Comparison of ENCODE assay signal across 8 cellular contexts in genomic region chr4:98939892-98940298, GRCh38. TPM values are rescaled to one million over a fixed set of nuclear protein-coding genes. Genes with fewer than 3 reads are reported as not detected.
DNase-seq lines count a peak whose midpoint lies in the region; ATAC-seq, FAIRE-seq and TF ChIP-seq lines count a peak whose summit lies in the region.

No MANE protein-coding gene starts in this region.

- ATAC-seq in A549 (peak; percentile 78 to 87; a peak in 5 of 6 replicates), HG02938 (IDR thresholded peaks at IDR 0.05; ENCODE audit: unreplicated experiment) (peak; percentile 44), RWPE2 (ENCODE audit: low read depth) (peak; percentile 60; the same call in 2 of the 3 replicates), HG02884 (IDR thresholded peaks at IDR 0.05; ENCODE audit: unreplicated experiment) (no peak), GM18517 (IDR thresholded peaks at IDR 0.05; ENCODE audit: unreplicated experiment) (no peak)

- H3K4me2 ChIP-seq in A549 (no peak overlapping the region), neural progenitor cell (no peak overlapping the region)

- DNase-seq in A549 (ENCODE audit: low read depth in 1 of 2, low spot score in 1 of 2) (peak; percentile 44 to 56), RWPE2 (ENCODE audit: low spot score) (no peak), esophagus muscularis mucosa (ENCODE audit: extremely low spot score) (peak; percentile 66), neural progenitor cell (ENCODE audit: low spot score) (peak; percentile 64)

- no peaks in the 10 kb centered on the region for H3K4me1 Mint-ChIP-seq in neural progenitor cell

- no peaks in the 10 kb centered on the region for H3K9me3 ChIP-seq in A549
- no peaks in the 10 kb centered on the region for H3K9me3 ChIP-seq in RWPE2 (ENCODE audit: severe bottlenecking)
- no peaks in the 10 kb centered on the region for H3K9me3 ChIP-seq in esophagus muscularis mucosa
- H3K9me3 ChIP-seq in neural progenitor cell (ENCODE audit: low read depth) = no peaks in the 10 kb centered on the region

- H3K9me3 Mint-ChIP-seq in neural progenitor cell = no peaks in the 10 kb centered on the region

- 5% methylated on average over 2 of the region's 2 CpGs for WGBS in A549 (ENCODE audit: missing lambda C conversion rate)
- WGBS in esophagus muscularis mucosa = 39% methylated on average over 2 of the region's 2 CpGs

- no peaks in the 10 kb centered on the region for H3K27me3 ChIP-seq in RWPE2 (ENCODE audit: insufficient read depth, poor library complexity, severe bottlenecking)
- no peaks in the 10 kb centered on the region for H3K27me3 ChIP-seq in esophagus muscularis mucosa
- H3K27me3 ChIP-seq in neural progenitor cell = no peaks in the 10 kb centered on the region

- H3K36me3 ChIP-seq in RWPE2 (ENCODE audit: low read depth) = no peaks in the 10 kb centered on the region
- no peaks in the 10 kb centered on the region for H3K36me3 ChIP-seq in esophagus muscularis mucosa
- H3K36me3 ChIP-seq in neural progenitor cell = no peaks in the 10 kb centered on the region

- no peaks in the 10 kb centered on the region for H3K27me3 Mint-ChIP-seq in neural progenitor cell (ENCODE audit: insufficient read depth, low read depth)

- no peak overlapping the region for H3K27ac Mint-ChIP-seq in neural progenitor cell

- TF ChIP-seq POLR2A in A549 (IDR thresholded peaks at IDR 0.05; ENCODE audit: low read length) = no peak
- no peak for TF ChIP-seq POLR2A in esophagus muscularis mucosa (IDR thresholded peaks at IDR 0.05; ENCODE audit: low read depth)

- POLR2A ChIA-PET in A549 (lab: Yijun Ruan, JAX) = no interaction called here

- CTCF ChIA-PET in A549 (lab: Yijun Ruan, JAX) = interaction anchor here (0.6 to 1.7 kb wide), 9 partner anchors 11 to 455 kb away, joined by 3 to 6 read pairs (median 4); partner anchors contain the start of gene EIF4E

- H3F3A ChIP-seq in neural progenitor cell (ENCODE audit: low read depth) = no peaks in the 10 kb centered on the region

- FAIRE-seq in A549 (lab: Jason Lieb, UNC) = no peak
- FAIRE-seq in G401.6 (lab: Jason Lieb, UNC) = peak; percentile 95

- no peak overlapping the region for H3K4me3 Mint-ChIP-seq in neural progenitor cell

- H3K4me3 ChIP-seq in A549 = no peak overlapping the region
- no peak overlapping the region for H3K4me3 ChIP-seq in RWPE2 (ENCODE audit: severe bottlenecking)
- no peak overlapping the region for H3K4me3 ChIP-seq in esophagus muscularis mucosa
- H3K4me3 ChIP-seq in neural progenitor cell = no peak overlapping the region

- TF ChIP-seq EP300 in A549 (IDR thresholded peaks at IDR 0.05) (no peak), esophagus muscularis mucosa (IDR thresholded peaks at IDR 0.05) (no peak)

- TF ChIP-seq RAD21 in A549 (conservative IDR thresholded peaks at IDR 0.05 in 1 of 2, IDR thresholded peaks at IDR 0.05 in 1 of 2) = peak; percentile 30 to 52; a peak in 3 of 5 replicates

- TF ChIP-seq CTCF in A549 (IDR thresholded peaks at IDR 0.05) (peak; percentile 62), RWPE2 (IDR thresholded peaks at IDR 0.05; ENCODE audit: poor library complexity, severe bottlenecking) (peak; percentile 87), esophagus muscularis mucosa (IDR thresholded peaks at IDR 0.05) (peak; percentile 59 to 76 (median 60)), neural progenitor cell (IDR thresholded peaks at IDR 0.05) (peak; percentile 85)

- no peaks in the 10 kb centered on the region for H3K36me3 Mint-ChIP-seq in neural progenitor cell

- H4K20me1 ChIP-seq in neural progenitor cell (ENCODE audit: low read depth) = no peaks in the 10 kb centered on the region

- no peak overlapping the region for H3K9ac ChIP-seq in neural progenitor cell

- no peaks in the 10 kb centered on the region for H3K79me2 ChIP-seq in neural progenitor cell (ENCODE audit: low read depth)

- intact Hi-C loops in esophagus muscularis mucosa (cut with DNase I) = loop anchor here (5.0 to 10.0 kb wide), 3 partner anchors 52 to 525 kb away; no protein-coding TSS in a partner anchor

- peak overlapping the region; percentile 32 for H2AFZ ChIP-seq in neural progenitor cell (replicated peaks)

- H3K27ac ChIP-seq in A549 (no peak overlapping the region), RWPE2 (ENCODE audit: poor library complexity, severe bottlenecking) (no peak overlapping the region), esophagus muscularis mucosa (replicated peaks in 1 of 4) (no peak overlapping the region), neural progenitor cell (no peak overlapping the region)

- H3K4me1 ChIP-seq in A549 (peaks cover 10% of the 10 kb centered on the region), RWPE2 (ENCODE audit: insufficient read depth, poor library complexity, severe bottlenecking) (no peaks in the 10 kb centered on the region), esophagus muscularis mucosa (peaks cover 0 to 5% (median 0%) of the 10 kb centered on the region in 4 donors), neural progenitor cell (no peaks in the 10 kb centered on the region)

TF ChIP-seq in A549, 52 proteins besides CTCF, POLR2A, EP300 and RAD21:
- TF ChIP-seq NR3C1 (IDR thresholded peaks at IDR 0.05) (no peak), SMC3 (IDR thresholded peaks at IDR 0.05) (peak; percentile 53; the same call in 2 of the 3 replicates)

RNA-seq across cellular contexts. Expression of gene EIF4E, which starts 11.0 kb away (rescaled TPM):
- polyA plus RNA-seq in A549 (2011; rRNA removed) (77.1 and 147 TPM in 2 replicates), A549 (2017; fragmentation: RNase III; extraction: RNeasy Plus Mini Kit Qiagen cat#74134 plus additional on column Dnase treatment) (150 to 165 TPM (median 151 TPM) in 3 replicates)
- 35.9 and 50.7 TPM in 2 replicates for polyA plus RNA-seq in A549 (2012; cell fraction: cytosol; rRNA removed)
- polyA plus RNA-seq in A549 (2012; cell fraction: nucleus; rRNA removed) = 12.9 and 25.4 TPM in 2 replicates
- 34.1 and 42.4 TPM in 2 replicates for polyA minus RNA-seq in A549 (2011; rRNA and poly(A)+ RNA removed)
- total RNA-seq in esophagus muscularis mucosa (10 to 100 TPM; 67.7 to 84.3 (median 76.5) TPM), neural progenitor cell (ENCODE audit: low replicate concordance) (249 and 340 TPM in 2 replicates)

RNA-seq across cellular contexts. Expression of gene METAP1, which starts 55.6 kb away (rescaled TPM):
- polyA plus RNA-seq in A549 (2011; rRNA removed) (76.8 and 106 TPM in 2 replicates), A549 (2017; fragmentation: RNase III; extraction: RNeasy Plus Mini Kit Qiagen cat#74134 plus additional on column Dnase treatment) (60.6 to 68.2 TPM (median 64.5 TPM) in 3 replicates)
- polyA plus RNA-seq in A549 (2012; cell fraction: cytosol; rRNA removed) = 38.1 and 39.0 TPM in 2 replicates
- 30.6 and 41.8 TPM in 2 replicates for polyA plus RNA-seq in A549 (2012; cell fraction: nucleus; rRNA removed)
- 38.8 and 46.9 TPM in 2 replicates for polyA minus RNA-seq in A549 (2011; rRNA and poly(A)+ RNA removed)
- total RNA-seq in esophagus muscularis mucosa (10 to 100 TPM; 38.4 to 58.1 (median 50.7) TPM), neural progenitor cell (ENCODE audit: low replicate concordance) (92.4 and 155 TPM in 2 replicates)

Comparison
In these comparisons a context has a peak if more than half of its experiments do, and no peak if none do; other contexts are left out.
1. ATAC-seq: peak in A549 (2 of 2), HG02938 (single experiment) and RWPE2 (single experiment); none in HG02884 (single experiment) and GM18517 (single experiment).
2. Peak in every context shown above with its lines, with median percentiles within 50 percentile points of each other: CTCF ChIP-seq.